In the genomic region with DNA sequence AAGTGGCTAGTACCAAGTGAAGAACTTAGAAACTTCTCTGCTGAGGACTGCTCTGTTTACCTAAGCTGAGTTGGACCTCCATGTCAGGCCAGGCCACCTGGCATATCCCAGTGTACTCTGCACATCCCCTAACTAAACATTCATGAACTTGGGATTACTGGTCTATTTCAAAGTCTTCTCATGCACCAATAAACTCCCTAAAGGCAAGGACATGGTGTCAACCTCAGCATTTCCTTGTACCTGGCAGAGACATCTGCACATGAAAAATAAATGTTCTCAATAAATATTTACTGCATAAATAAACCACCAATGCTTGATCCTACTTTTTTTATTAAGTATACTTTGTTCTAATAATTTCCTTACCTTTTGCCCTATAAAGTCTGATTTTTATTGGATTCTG, we compare ENCODE assay signal across 27 cellular contexts.
"Had no signal": no experiment of that assay in that cellular context is flagged by ENCODE, and none has a peak within 500 bp of the region (broad histone marks: within the 10 kb centered on the region; RNA-seq: fewer than 3 reads in every experiment).

No MANE protein-coding gene starts in this region.

- H3K27ac ChIP-seq: neutrophil, pancreas, psoas muscle, right lobe of liver, sigmoid colon, suprapubic skin, testis, tibial nerve, upper lobe of left lung had no signal

- H3K9me3 ChIP-seq: neutrophil, pancreas, psoas muscle, right lobe of liver, sigmoid colon, suprapubic skin, testis, tibial nerve, upper lobe of left lung, uterus had no signal

- H3K4me1 ChIP-seq: pancreas, psoas muscle, right lobe of liver, testis, tibial nerve, uterus had no signal

- ATAC-seq: naive thymus-derived CD8-positive, alpha-beta T cell; natural killer cell treated with Interleukin-12 subunit alpha and Interleukin-12 subunit beta and Interleukin-15 and Interleukin-18, amount 100 ng/mL, for 72 hours; psoas muscle; right cardiac atrium; right lobe of liver; stimulated activated effector memory CD8-positive, alpha-beta T cell treated with anti-CD3 and anti-CD28 coated beads, Interleukin-12 subunit alpha, Interleukin-12 subunit beta, amount 100 ng/mL, for 72 hours; stimulated activated naive B cell treated with anti-CD40 and anti-IgM and Interleukin-4, amounts not matched to agents 10 μg/mL and 1 μg/mL and 100 μg/mL, for 72 hours; stimulated activated naive CD8-positive, alpha-beta T cell treated with anti-CD3 and anti-CD28 coated beads, Interleukin-15, amount 100 ng/mL, for 72 hours; stimulated activated naive CD8-positive, alpha-beta T cell treated with anti-CD3 and anti-CD28 coated beads, Interleukin-15, Interleukin-2, amounts not matched to agents 100 U/mL and 50 U/mL, for 24 hours had no signal

- H3K36me3 ChIP-seq: neutrophil, pancreas, right lobe of liver, sigmoid colon, suprapubic skin, tibial nerve, upper lobe of left lung, uterus had no signal

- H3K4me3 ChIP-seq: pancreas, psoas muscle, right lobe of liver, sigmoid colon, suprapubic skin, testis, tibial nerve, upper lobe of left lung, uterus had no signal

- DNase-seq: naive B cell; naive thymus-derived CD8-positive, alpha-beta T cell; nephron progenitor cell; nucleus accumbens; pancreas; psoas muscle; right cardiac atrium; right lobe of liver; sigmoid colon; small intestine; stimulated activated CD4-positive, alpha-beta T cell treated with anti-CD3 and anti-CD28 coated beads, Interleukin-15, amount 100 ng/mL, for 24 hours; stimulated activated CD4-positive, alpha-beta T cell treated with anti-CD3 and anti-CD28 coated beads, Interleukin-2, amount 100 ng/mL, for 24 hours; stimulated activated CD4-positive, alpha-beta T cell treated with anti-CD3 and anti-CD28 coated beads, Interleukin-2, amount 100 ng/mL, for 48 hours; stimulated activated CD4-positive, alpha-beta T cell treated with anti-CD3 and anti-CD28 coated beads, Interleukin-4, amount 100 ng/mL, for 24 hours; stimulated activated naive B cell treated with anti-CD40 and anti-IgM and Interleukin-4, amounts not matched to agents 10 μg/mL and 1 μg/mL and 100 μg/mL, for 72 hours; stimulated activated naive CD8-positive, alpha-beta T cell treated with anti-CD3 and anti-CD28 coated beads, Interleukin-15, amount 100 ng/mL, for 72 hours; stimulated activated naive CD8-positive, alpha-beta T cell treated with anti-CD3 and anti-CD28 coated beads, Interleukin-15, Interleukin-2, amounts not matched to agents 100 U/mL and 50 U/mL, for 24 hours; substantia nigra; testis; trophoblast cell; upper lobe of left lung; uterus had no signal

- H3K27me3 ChIP-seq: pancreas, right lobe of liver, sigmoid colon, suprapubic skin, testis, tibial nerve, upper lobe of left lung, uterus had no signal
